8 cellular contexts compared by ENCODE assay signal in genomic region chr2:44941551-44942234, GRCh38. TPM values are rescaled to one million over a fixed set of nuclear protein-coding genes. Genes with fewer than 3 reads are reported as not detected.
DNase-seq lines count a peak whose midpoint lies in the region; ATAC-seq and TF ChIP-seq lines count a peak whose summit lies in the region.

Gene SIX3, plus strand, starts transcription at chr2:44941702. Its CDS starts 403 bp downstream, at chr2:44942105.

- DNase-seq in heart right ventricle (no peak), Right ventricle myocardium superior (no peak), SJCRH30 (peak in 1 of 2 experiments; percentile 44), dermis blood vessel endothelial cell (peak; percentile 53), activated gamma-delta T cell (lab: John Stamatoyannopoulos, UW) (no peak), GDM1 (lab: John Stamatoyannopoulos, UW) (no peak)

- H3K4me1 ChIP-seq in heart right ventricle (peaks cover 3 to 63% (median 49%) of the 10 kb centered on the region in 9 donors), SJCRH30 (no peaks in the 10 kb centered on the region; the same call in 1 of the 2 replicates)

- intact Hi-C loops in heart right ventricle (cut with DNase I): loop anchor here in 1 of 10 donors (10.0 kb wide), 1 partner anchor 377 kb away; no protein-coding TSS in a partner anchor
- intact Hi-C loops in Right ventricle myocardium superior (cut with DNase I): no loop called here

- 1 to 2% methylated on average over 39 of the region's 39 CpGs for WGBS in heart right ventricle, 2 donors

- peaks cover 85% of the 10 kb centered on the region for H3K79me2 ChIP-seq in neural cell (replicated peaks; ENCODE audit: insufficient read depth, low read length)

- H3K27me3 ChIP-seq in heart right ventricle (peaks cover 76 to 100% (median 99%) of the 10 kb centered on the region in 7 donors), SJCRH30 (no peaks in the 10 kb centered on the region), neural cell (ENCODE audit: insufficient read depth, low read depth, low read length) (peaks cover 77% of the 10 kb centered on the region)

- TF ChIP-seq RAD21 in neural cell (conservative IDR thresholded peaks at IDR 0.05): peak; percentile 31

- TF ChIP-seq CTCF in heart right ventricle (IDR thresholded peaks at IDR 0.05): no peak
- no peak for TF ChIP-seq CTCF in neural cell (IDR thresholded peaks at IDR 0.05; ENCODE audit: poor library complexity, severe bottlenecking)

- peak within 1 kb of the TSS; percentile 38 for H2AFZ ChIP-seq in neural cell (ENCODE audit: low read depth, low read length)

- H3F3A ChIP-seq in neural cell (ENCODE audit: insufficient read depth, low read length, poor library complexity, severe bottlenecking): peaks cover 2% of the 10 kb centered on the region

- no peaks in the 10 kb centered on the region for H4K20me1 ChIP-seq in neural cell (ENCODE audit: insufficient read depth)

- H3K36me3 ChIP-seq in heart right ventricle: no peaks in the 10 kb centered on the region
- no peaks in the 10 kb centered on the region for H3K36me3 ChIP-seq in SJCRH30
- no peaks in the 10 kb centered on the region for H3K36me3 ChIP-seq in neural cell (ENCODE audit: insufficient read depth, low read length)

- peak in 2 of 8 donors; percentile 31 to 41 for ATAC-seq in heart right ventricle
- ATAC-seq in Right ventricle myocardium superior (ENCODE audit: poor library complexity): no peak
- peak; percentile 57 for ATAC-seq in HG02973 (IDR thresholded peaks at IDR 0.05; ENCODE audit: unreplicated experiment)

- H3K4me2 ChIP-seq in neural cell (ENCODE audit: low read length): peak within 1 kb of the TSS; percentile 73

- no peaks in the 10 kb centered on the region for H3K9me2 ChIP-seq in neural cell (ENCODE audit: insufficient read depth, low read length)

- peak within 1 kb of the TSS in 8 of 10 donors; percentile 19 to 48 (median 31) for H3K4me3 ChIP-seq in heart right ventricle
- peak within 1 kb of the TSS; percentile 45 for H3K4me3 ChIP-seq in SJCRH30
- H3K4me3 ChIP-seq in neural cell (ENCODE audit: low read length): peak within 1 kb of the TSS; percentile 84

- H3K9me3 ChIP-seq in heart right ventricle (no peaks in the 10 kb centered on the region), SJCRH30 (replicated peaks) (no peaks in the 10 kb centered on the region), neural cell (ENCODE audit: low read length) (no peaks in the 10 kb centered on the region)

- H3K9ac ChIP-seq in neural cell (ENCODE audit: low read length): peak within 1 kb of the TSS; percentile 80

- H3K27ac ChIP-seq in heart right ventricle: no peak within 1 kb of the TSS
- no peak within 1 kb of the TSS for H3K27ac ChIP-seq in SJCRH30
- peak within 1 kb of the TSS; percentile 83 for H3K27ac ChIP-seq in neural cell (ENCODE audit: low read length)

- TF ChIP-seq EP300 in neural cell (conservative IDR thresholded peaks at IDR 0.05; ENCODE audit: poor library complexity, severe bottlenecking): peak; percentile 98

TF ChIP-seq in neural cell, 6 proteins besides CTCF, POLR2A, EP300 and RAD21:
- no peak for TF ChIP-seq TAF1 (IDR thresholded peaks at IDR 0.05; ENCODE audit: low read depth)
- peak; percentile 28 for TF ChIP-seq SMC3 (conservative IDR thresholded peaks at IDR 0.05; ENCODE audit: poor library complexity)
- TF ChIP-seq, protein P1, sequence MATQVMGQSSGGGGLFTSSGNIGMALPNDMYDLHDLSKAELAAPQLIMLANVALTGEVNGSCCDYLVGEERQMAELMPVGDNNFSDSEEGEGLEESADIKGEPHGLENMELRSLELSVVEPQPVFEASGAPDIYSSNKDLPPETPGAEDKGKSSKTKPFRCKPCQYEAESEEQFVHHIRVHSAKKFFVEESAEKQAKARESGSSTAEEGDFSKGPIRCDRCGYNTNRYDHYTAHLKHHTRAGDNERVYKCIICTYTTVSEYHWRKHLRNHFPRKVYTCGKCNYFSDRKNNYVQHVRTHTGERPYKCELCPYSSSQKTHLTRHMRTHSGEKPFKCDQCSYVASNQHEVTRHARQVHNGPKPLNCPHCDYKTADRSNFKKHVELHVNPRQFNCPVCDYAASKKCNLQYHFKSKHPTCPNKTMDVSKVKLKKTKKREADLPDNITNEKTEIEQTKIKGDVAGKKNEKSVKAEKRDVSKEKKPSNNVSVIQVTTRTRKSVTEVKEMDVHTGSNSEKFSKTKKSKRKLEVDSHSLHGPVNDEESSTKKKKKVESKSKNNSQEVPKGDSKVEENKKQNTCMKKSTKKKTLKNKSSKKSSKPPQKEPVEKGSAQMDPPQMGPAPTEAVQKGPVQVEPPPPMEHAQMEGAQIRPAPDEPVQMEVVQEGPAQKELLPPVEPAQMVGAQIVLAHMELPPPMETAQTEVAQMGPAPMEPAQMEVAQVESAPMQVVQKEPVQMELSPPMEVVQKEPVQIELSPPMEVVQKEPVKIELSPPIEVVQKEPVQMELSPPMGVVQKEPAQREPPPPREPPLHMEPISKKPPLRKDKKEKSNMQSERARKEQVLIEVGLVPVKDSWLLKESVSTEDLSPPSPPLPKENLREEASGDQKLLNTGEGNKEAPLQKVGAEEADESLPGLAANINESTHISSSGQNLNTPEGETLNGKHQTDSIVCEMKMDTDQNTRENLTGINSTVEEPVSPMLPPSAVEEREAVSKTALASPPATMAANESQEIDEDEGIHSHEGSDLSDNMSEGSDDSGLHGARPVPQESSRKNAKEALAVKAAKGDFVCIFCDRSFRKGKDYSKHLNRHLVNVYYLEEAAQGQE (IDR thresholded peaks at IDR 0.05; ENCODE audit: borderline replicate concordance): peak; percentile 52
- peak; percentile 65 for TF ChIP-seq POLR2AphosphoS5 (IDR thresholded peaks at IDR 0.05)

RNA-seq across cellular contexts. Expression of gene SIX3, which starts in this region (rescaled TPM):
- total RNA-seq in heart right ventricle (not detected), Right ventricle myocardium superior (not detected), dermis blood vessel endothelial cell (not detected in 2 replicates)
- polyA plus RNA-seq in heart right ventricle (not detected), neural cell (8.7 and 9.8 TPM in 2 replicates)
- total RNA-seq in SJCRH30 (2014; rRNA removed; shearing (Covaris generic)): 1.8 and 2.0 TPM in 2 replicates
- 11.2 and 13.8 TPM in 2 replicates for polyA minus RNA-seq in neural cell

Comparison
In these comparisons a context has a peak if more than half of its experiments do, and no peak if none do; other contexts are left out.
1. Peak in DNase-seq in dermis blood vessel endothelial cell; RNA of the gene not detected or under 1 TPM.
2. H3K4me3 ChIP-seq: peak in every context shown above with its lines; median percentile 84 in neural cell; 45 in SJCRH30; 31 in heart right ventricle.